8 cellular contexts compared by ENCODE assay signal in genomic region chr10:110208614-110209398, GRCh38. TPM values are rescaled to one million over a fixed set of nuclear protein-coding genes. Genes with fewer than 3 reads are reported as not detected.
DNase-seq lines count a peak whose midpoint lies in the region; ATAC-seq and TF ChIP-seq lines count a peak whose summit lies in the region.

No MANE protein-coding gene starts in this region.

- H2AFZ ChIP-seq in trophoblast cell (ENCODE audit: insufficient read depth, low read length, poor library complexity) = peak overlapping the region; percentile 46

- H3K79me1 ChIP-seq in trophoblast cell (ENCODE audit: low read length) = peaks cover 2% of the 10 kb centered on the region

- DNase-seq in SKM-1 (lab: John Stamatoyannopoulos, UW; ENCODE audit: unreplicated experiment) (peak; percentile 60), SKM-1 treated with dmso at 0.1 percent for 144 hours (lab: John Stamatoyannopoulos, UW; ENCODE audit: unreplicated experiment) (no peak), NCI-H69 (lab: John Stamatoyannopoulos, UW) (peak; percentile 55), cardiac muscle cell (ENCODE audit: low read depth in 1 of 2, low spot score in 1 of 2) (peak; percentile 51 to 52), trophoblast cell (peak in 1 of 2 donors; percentile 49), dedifferentiated amniotic fluid mesenchymal stem cell (ENCODE audit: extremely low spot score) (no peak), COLO829 (ENCODE audit: low spot score) (no peak)
- DNase-seq in activated naive CD8-positive, alpha-beta T cell treated with anti-CD3 and anti-CD28 coated beads, Interleukin-2, amount 10 ng/mL, durations not matched to agents 7 days and 5 days = peak; percentile 57

- H3K9ac ChIP-seq in trophoblast cell (ENCODE audit: low read length) = peak overlapping the region; percentile 1

- no peak overlapping the region for H3K4ac ChIP-seq in trophoblast cell (ENCODE audit: low read depth, low read length)

- no peaks in the 10 kb centered on the region for H3K36me3 Mint-ChIP-seq in activated naive CD8-positive, alpha-beta T cell treated with anti-CD3 and anti-CD28 coated beads, Interleukin-2, amount 10 ng/mL, durations not matched to agents 7 days and 5 days

- H3K14ac ChIP-seq in trophoblast cell (ENCODE audit: low read length) = peak overlapping the region; percentile 28

- H3K4me1 ChIP-seq in cardiac muscle cell (ENCODE audit: low read depth) = peaks cover 9% of the 10 kb centered on the region
- H3K4me1 ChIP-seq in trophoblast cell (ENCODE audit: control insufficient read depth in 1 of 2, insufficient read depth in 2 of 2, low read length in 2 of 2) = peaks cover 0 to 7% of the 10 kb centered on the region in 2 experiments

- ATAC-seq in activated naive CD8-positive, alpha-beta T cell treated with anti-CD3 and anti-CD28 coated beads, Interleukin-2, amount 10 ng/mL, durations not matched to agents 7 days and 5 days (ENCODE audit: low read depth) = peak; percentile 9

- H2AK5ac ChIP-seq in trophoblast cell (ENCODE audit: low read length) = no peak overlapping the region

- TF ChIP-seq CTCF in cardiac muscle cell (IDR thresholded peaks at IDR 0.05; ENCODE audit: low read depth, low read length) = peak; percentile 19

- peaks cover 38% of the 10 kb centered on the region for H3K4me1 Mint-ChIP-seq in activated naive CD8-positive, alpha-beta T cell treated with anti-CD3 and anti-CD28 coated beads, Interleukin-2, amount 10 ng/mL, durations not matched to agents 7 days and 5 days

- peak overlapping the region; percentile 17 for H4K8ac ChIP-seq in trophoblast cell (ENCODE audit: low read depth, low read length)

- peak overlapping the region; percentile 91 for H3K27ac Mint-ChIP-seq in activated naive CD8-positive, alpha-beta T cell treated with anti-CD3 and anti-CD28 coated beads, Interleukin-2, amount 10 ng/mL, durations not matched to agents 7 days and 5 days

- H4K91ac ChIP-seq in trophoblast cell (ENCODE audit: low read depth, low read length) = peak overlapping the region; percentile 7

- peak overlapping the region; percentile 100 for H3K4me2 ChIP-seq in trophoblast cell (ENCODE audit: low read length)

- H3K27me3 Mint-ChIP-seq in activated naive CD8-positive, alpha-beta T cell treated with anti-CD3 and anti-CD28 coated beads, Interleukin-2, amount 10 ng/mL, durations not matched to agents 7 days and 5 days = peaks cover 19% of the 10 kb centered on the region

- H4K12ac ChIP-seq in trophoblast cell (ENCODE audit: low read depth, low read length) = peak overlapping the region; percentile 22

- peak overlapping the region; percentile 95 for H3K27ac ChIP-seq in cardiac muscle cell
- H3K27ac ChIP-seq in trophoblast cell (ENCODE audit: low read depth, low read length) = no peak overlapping the region

- WGBS in trophoblast cell (ENCODE audit: extremely low coverage, insufficient coverage, insufficient read length) = no CpG with 5 or more reads among the region's 44 CpGs

- H3K9me3 Mint-ChIP-seq in activated naive CD8-positive, alpha-beta T cell treated with anti-CD3 and anti-CD28 coated beads, Interleukin-2, amount 10 ng/mL, durations not matched to agents 7 days and 5 days = no peaks in the 10 kb centered on the region

- H3K4me3 Mint-ChIP-seq in activated naive CD8-positive, alpha-beta T cell treated with anti-CD3 and anti-CD28 coated beads, Interleukin-2, amount 10 ng/mL, durations not matched to agents 7 days and 5 days = peak overlapping the region; percentile 91

- H3K27me3 ChIP-seq in cardiac muscle cell = no peaks in the 10 kb centered on the region
- no peaks in the 10 kb centered on the region for H3K27me3 ChIP-seq in trophoblast cell (ENCODE audit: insufficient read depth, low read length)

- H2BK5ac ChIP-seq in trophoblast cell (ENCODE audit: low read depth, low read length, poor library complexity) = no peak overlapping the region

- H2BK12ac ChIP-seq in trophoblast cell (ENCODE audit: low read length) = no peak overlapping the region

- H2BK120ac ChIP-seq in trophoblast cell (ENCODE audit: insufficient read depth, low read length, poor library complexity) = no peak overlapping the region

- peak overlapping the region; percentile 41 for H3K18ac ChIP-seq in trophoblast cell (ENCODE audit: low read length)

- peak overlapping the region; percentile 67 for H3K4me3 ChIP-seq in cardiac muscle cell
- peak overlapping the region; percentile 74 for H3K4me3 ChIP-seq in trophoblast cell (ENCODE audit: low read depth, low read length)

- H3K36me3 ChIP-seq in cardiac muscle cell (no peaks in the 10 kb centered on the region), trophoblast cell (ENCODE audit: control insufficient read depth in 1 of 2, insufficient read depth in 2 of 2, low read length in 2 of 2) (no peaks in the 10 kb centered on the region)

- POLR2A ChIA-PET in activated naive CD8-positive, alpha-beta T cell treated with anti-CD3 and anti-CD28 coated beads, Interleukin-2, amount 10 ng/mL, durations not matched to agents 7 days and 5 days (lab: Charles Lee) = interaction anchor here (0.6 to 3.3 kb wide), 8 partner anchors 12 to 200 kb away, joined by 3 to 16 read pairs (median 4); partner anchors contain the start of genes ADD3 and SMNDC1

- H3K79me2 ChIP-seq in trophoblast cell (ENCODE audit: control insufficient read depth, insufficient read depth, low read length, poor library complexity) = no peaks in the 10 kb centered on the region

- no peak overlapping the region for H3K23ac ChIP-seq in trophoblast cell (ENCODE audit: low read length)

- H3K9me3 ChIP-seq in cardiac muscle cell (ENCODE audit: low read depth) = no peaks in the 10 kb centered on the region
- H3K9me3 ChIP-seq in trophoblast cell (ENCODE audit: insufficient read depth, low read depth, low read length) = no peaks in the 10 kb centered on the region

RNA-seq across cellular contexts. Expression of gene MXI1, which starts 1.4 kb away (rescaled TPM):
- 10 to 100 TPM; 29.8 to 33.2 TPM for total RNA-seq in activated naive CD8-positive, alpha-beta T cell treated with anti-CD3 and anti-CD28 coated beads, Interleukin-2, amount 10 ng/mL, durations not matched to agents 7 days and 5 days
- total RNA-seq in cardiac muscle cell = 48.2 and 55.0 TPM in 2 replicates
- 68.4 and 69.8 TPM in 2 replicates for polyA plus RNA-seq in cardiac muscle cell
- 8.3 and 8.9 TPM in 2 replicates for polyA plus RNA-seq in trophoblast cell (2013)

Comparison
In these comparisons a context has a peak if more than half of its experiments do, and no peak if none do; other contexts are left out.
1. DNase-seq: peak in SKM-1 (single experiment), NCI-H69 (single experiment), activated naive CD8-positive, alpha-beta T cell treated with anti-CD3 and anti-CD28 coated beads, Interleukin-2, amount 10 ng/mL, durations not matched to agents 7 days and 5 days (single experiment) and cardiac muscle cell (2 of 2); none in SKM-1 treated with dmso at 0.1 percent for 144 hours (single experiment), dedifferentiated amniotic fluid mesenchymal stem cell (single experiment) and COLO829 (single experiment).